ENCODE assay signal across 10 cellular contexts in the genomic region with DNA sequence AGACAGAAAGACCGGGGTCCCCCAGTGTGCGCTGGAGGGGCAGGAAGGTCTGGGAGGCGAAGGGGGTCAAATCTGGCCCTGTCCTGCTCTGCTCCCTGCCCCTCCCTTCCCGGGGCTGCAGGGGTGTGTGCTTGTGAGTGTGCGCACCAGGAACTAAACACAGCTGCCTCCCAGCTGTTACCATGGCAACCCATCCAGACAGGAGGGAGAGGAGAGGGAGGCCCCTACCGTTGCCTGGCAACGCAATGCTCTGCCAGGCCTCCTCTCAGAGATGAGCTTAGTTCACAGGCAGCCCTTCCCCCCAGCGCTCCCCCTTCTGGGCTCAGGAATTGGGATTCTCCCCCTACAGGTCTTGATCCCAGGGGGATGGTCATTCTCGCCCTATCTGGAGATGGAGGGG. TPM values are rescaled to one million over a fixed set of nuclear protein-coding genes. Genes with fewer than 3 reads are reported as not detected.
DNase-seq lines count a peak whose midpoint lies in the region; TF ChIP-seq lines count a peak whose summit lies in the region.
"Had no signal": no experiment of that assay in that cellular context is flagged by ENCODE, and none has a peak within 500 bp of the region (broad histone marks: within the 10 kb centered on the region; RNA-seq: fewer than 3 reads in every experiment).

No MANE protein-coding gene starts in this region.

- no peaks in the 10 kb centered on the region for H3K9me3 ChIP-seq in left ventricle myocardium inferior (replicated peaks)

- no peaks in the 10 kb centered on the region for H3K36me3 ChIP-seq in left ventricle myocardium inferior

- no peak overlapping the region for H3K4me3 ChIP-seq in left ventricle myocardium inferior

- H3K4me1 ChIP-seq in left ventricle myocardium inferior = peaks cover 21% of the 10 kb centered on the region

- peaks cover 62% of the 10 kb centered on the region for H3K27me3 Mint-ChIP-seq in dendritic cell treated with granulocyte-macrophage colony-stimulating factor and Interleukin-4, amounts not matched to agents 40 ng/mL and 50 ng/mL, for 4 days
- H3K27me3 Mint-ChIP-seq in neural crest cell (ENCODE audit: low read depth) = no peaks in the 10 kb centered on the region
- peaks cover 29 to 48% (median 30%) of the 10 kb centered on the region in 3 donors for H3K27me3 Mint-ChIP-seq in CD14-positive monocyte (ENCODE audit: low read depth in 3 of 3)

- DNase-seq in SKM-1 treated with dmso at 0.1 percent for 144 hours (lab: John Stamatoyannopoulos, UW; ENCODE audit: unreplicated experiment) (peak; percentile 23), SKM-1 (lab: John Stamatoyannopoulos, UW; ENCODE audit: unreplicated experiment) (no peak), NCI-H1092 (lab: John Stamatoyannopoulos, UW) (peak; percentile 99), RPMI7951 (ENCODE audit: low read depth) (peak; percentile 86), neural crest cell (ENCODE audit: low read depth, low spot score) (peak; percentile 91), CD14-positive monocyte (ENCODE audit: low spot score) (no peak), left ventricle myocardium inferior (no peak)

- H3K4me3 Mint-ChIP-seq in dendritic cell treated with granulocyte-macrophage colony-stimulating factor and Interleukin-4, amounts not matched to agents 40 ng/mL and 50 ng/mL, for 4 days = no peak overlapping the region
- H3K4me3 Mint-ChIP-seq in neural crest cell = peak overlapping the region; percentile 50
- H3K4me3 Mint-ChIP-seq in CD14-positive monocyte = no peak overlapping the region
- H3K4me3 Mint-ChIP-seq: T-helper 1 cell treated with Interleukin-12 subunit alpha and Interleukin-12 subunit beta and Interleukin-4 antibody, amounts not matched to agents 30 μg/mL and 1 μg/mL, for 36 hours had no signal

- H3K36me3 Mint-ChIP-seq in dendritic cell treated with granulocyte-macrophage colony-stimulating factor and Interleukin-4, amounts not matched to agents 40 ng/mL and 50 ng/mL, for 4 days (ENCODE audit: low read depth) = no peaks in the 10 kb centered on the region
- H3K36me3 Mint-ChIP-seq in neural crest cell (ENCODE audit: low read depth) = no peaks in the 10 kb centered on the region
- peaks cover 0 to 3% of the 10 kb centered on the region in 2 donors for H3K36me3 Mint-ChIP-seq in CD14-positive monocyte

- H3K27ac ChIP-seq in left ventricle myocardium inferior (replicated peaks) = no peak overlapping the region
- H3K27ac ChIP-seq: 22Rv1 had no signal

- intact Hi-C loops in dendritic cell treated with granulocyte-macrophage colony-stimulating factor and Interleukin-4, amounts not matched to agents 40 ng/mL and 50 ng/mL, for 4 days (cut with micrococcal nuclease) = no loop called here
- intact Hi-C loops in CD14-positive monocyte (cut with micrococcal nuclease) = no loop called here
- intact Hi-C loops in left ventricle myocardium inferior (cut with micrococcal nuclease) = no loop called here

- TF ChIP-seq CTCF in neural crest cell (conservative IDR thresholded peaks at IDR 0.05) (no peak), CD14-positive monocyte (IDR thresholded peaks at IDR 0.05) (no peak), left ventricle myocardium inferior (IDR thresholded peaks at IDR 0.05; ENCODE audit: borderline replicate concordance) (no peak)

- H3K27ac Mint-ChIP-seq in dendritic cell treated with granulocyte-macrophage colony-stimulating factor and Interleukin-4, amounts not matched to agents 40 ng/mL and 50 ng/mL, for 4 days = peak overlapping the region; percentile 37
- H3K27ac Mint-ChIP-seq in neural crest cell (ENCODE audit: unreplicated experiment) (peak overlapping the region; percentile 94), CD14-positive monocyte (peak overlapping the region in 1 of 7 donors; percentile 50)
- H3K27ac Mint-ChIP-seq: T-helper 1 cell treated with Interleukin-12 subunit alpha and Interleukin-12 subunit beta and Interleukin-4 antibody, amounts not matched to agents 30 μg/mL and 1 μg/mL, for 36 hours had no signal

- H3K4me1 Mint-ChIP-seq in dendritic cell treated with granulocyte-macrophage colony-stimulating factor and Interleukin-4, amounts not matched to agents 40 ng/mL and 50 ng/mL, for 4 days (ENCODE audit: low read depth) = peaks cover 29% of the 10 kb centered on the region
- H3K4me1 Mint-ChIP-seq in neural crest cell = peaks cover 48% of the 10 kb centered on the region
- H3K4me1 Mint-ChIP-seq in CD14-positive monocyte = peaks cover 9% of the 10 kb centered on the region

- H3K27me3 ChIP-seq in left ventricle myocardium inferior (ENCODE audit: low read depth) = no peaks in the 10 kb centered on the region

- H3K9me3 Mint-ChIP-seq in dendritic cell treated with granulocyte-macrophage colony-stimulating factor and Interleukin-4, amounts not matched to agents 40 ng/mL and 50 ng/mL, for 4 days = no peaks in the 10 kb centered on the region
- H3K9me3 Mint-ChIP-seq in neural crest cell (no peaks in the 10 kb centered on the region), CD14-positive monocyte (peaks cover 0 to 4% (median 1%) of the 10 kb centered on the region in 7 donors)
- H3K9me3 Mint-ChIP-seq: T-helper 1 cell treated with Interleukin-12 subunit alpha and Interleukin-12 subunit beta and Interleukin-4 antibody, amounts not matched to agents 30 μg/mL and 1 μg/mL, for 36 hours had no signal

RNA-seq across cellular contexts. Expression of a gene that starts 6.1 kb away (rescaled TPM):
- not detected in 2 replicates for total RNA-seq in RPMI7951 (2014; rRNA removed; shearing (Covaris generic))
- 4.8 and 5.2 TPM in 2 replicates for total RNA-seq in neural crest cell
- not detected for polyA plus RNA-seq in CD14-positive monocyte
- total RNA-seq in left ventricle myocardium inferior = 0.38 TPM

RNA-seq across cellular contexts. Expression of a gene that starts 10.8 kb away (rescaled TPM):
- 12.5 and 23.6 TPM in 2 replicates for total RNA-seq in RPMI7951 (2014; rRNA removed; shearing (Covaris generic))
- 28.8 and 32.8 TPM in 2 replicates for total RNA-seq in neural crest cell
- 10 to 100 TPM; 23.8 to 26.3 TPM for polyA plus RNA-seq in CD14-positive monocyte
- total RNA-seq in left ventricle myocardium inferior = 47.5 TPM

RNA-seq across cellular contexts. Expression of a gene that starts 25.8 kb away (rescaled TPM):
- total RNA-seq in RPMI7951 (2014; rRNA removed; shearing (Covaris generic)) = 0.39 TPM in 1 of 2 replicates, not detected in the other
- total RNA-seq in neural crest cell = 1.0 and 1.4 TPM in 2 replicates
- polyA plus RNA-seq in CD14-positive monocyte = under 1 TPM in 1 of 2 donors, not detected in 1; 0.40 TPM
- 0.88 TPM for total RNA-seq in left ventricle myocardium inferior

RNA-seq across cellular contexts. Expression of a gene that starts 49.2 kb away (rescaled TPM):
- total RNA-seq in RPMI7951 (2014; rRNA removed; shearing (Covaris generic)) = 6.5 and 7.2 TPM in 2 replicates
- total RNA-seq in neural crest cell (11.6 and 13.3 TPM in 2 replicates), left ventricle myocardium inferior (26.6 TPM)
- polyA plus RNA-seq in CD14-positive monocyte = 1 to 10 TPM; 1.3 to 1.8 TPM

RNA-seq across cellular contexts. Expression of a gene that starts 53.5 kb away (rescaled TPM):
- 30.5 and 40.4 TPM in 2 replicates for total RNA-seq in RPMI7951 (2014; rRNA removed; shearing (Covaris generic))
- total RNA-seq in neural crest cell (39.5 and 42.1 TPM in 2 replicates), left ventricle myocardium inferior (10.8 TPM)
- polyA plus RNA-seq in CD14-positive monocyte = 10 to 100 TPM in 1 of 2 donors, 1 to 10 TPM in 1; 8.1 to 14.6 TPM

Comparison
In these comparisons a context has a peak if more than half of its experiments do, and no peak if none do; other contexts are left out.
1. DNase-seq: peak in SKM-1 treated with dmso at 0.1 percent for 144 hours (single experiment), NCI-H1092 (single experiment), RPMI7951 (single experiment) and neural crest cell (single experiment); none in SKM-1 (single experiment), CD14-positive monocyte (single experiment) and left ventricle myocardium inferior (single experiment).